25 cellular contexts compared by ENCODE assay signal in the genomic region with DNA sequence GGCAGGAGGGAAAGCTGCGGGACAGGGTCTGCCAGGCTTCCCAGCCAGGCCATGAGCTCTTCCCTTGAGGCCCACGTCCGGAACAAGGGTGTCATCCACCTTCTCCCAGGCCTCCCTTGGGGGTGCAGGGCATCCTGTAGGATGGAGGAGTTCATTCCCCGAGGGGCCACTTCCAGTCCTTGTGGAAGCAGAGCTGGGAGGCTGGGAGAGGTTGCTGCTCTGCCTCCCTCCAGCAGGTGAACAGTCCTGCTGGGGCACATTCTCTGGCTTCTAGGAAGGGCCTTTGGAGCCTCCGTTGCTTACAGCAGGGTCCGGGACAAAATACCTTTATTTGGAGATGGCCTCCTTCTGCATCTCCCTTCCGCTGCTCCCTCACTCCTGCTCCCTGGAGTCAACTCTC. TPM values are rescaled to one million over a fixed set of nuclear protein-coding genes. Genes with fewer than 3 reads are reported as not detected.
"Had no signal": no experiment of that assay in that cellular context is flagged by ENCODE, and none has a peak within 500 bp of the region (broad histone marks: within the 10 kb centered on the region; RNA-seq: fewer than 3 reads in every experiment).

No MANE protein-coding gene starts in this region.

- H3K4me1 Mint-ChIP-seq: activated CD4-positive, alpha-beta T cell treated with anti-CD3 and anti-CD28 coated beads, Interleukin-2, amount 10 ng/mL, durations not matched to agents 24 days and 14 days; activated naive CD4-positive, alpha-beta T cell treated with anti-CD3 and anti-CD28 coated beads, Interleukin-2, amount 50 U/mL, for 24 hours; stimulated activated effector memory CD8-positive, alpha-beta T cell treated with anti-CD3 and anti-CD28 coated beads, Interleukin-12 subunit alpha, Interleukin-12 subunit beta, amount 100 ng/mL, for 72 hours had no signal

- H3K9me3 ChIP-seq: adrenal gland, right lobe of liver, thoracic aorta had no signal

- H3K9me3 Mint-ChIP-seq: activated naive CD4-positive, alpha-beta T cell treated with anti-CD3 and anti-CD28 coated beads, Interleukin-2, amount 50 U/mL, for 24 hours; stimulated activated effector memory CD8-positive, alpha-beta T cell treated with anti-CD3 and anti-CD28 coated beads, Interleukin-12 subunit alpha, Interleukin-12 subunit beta, amount 100 ng/mL, for 72 hours had no signal

- H3K27ac ChIP-seq: adrenal gland, esophagus muscularis mucosa, gastroesophageal sphincter, heart left ventricle, left ventricle myocardium inferior, neural progenitor cell, right lobe of liver, thoracic aorta had no signal

- H3K27me3 ChIP-seq: right lobe of liver had no signal

- H3K36me3 ChIP-seq: adrenal gland, esophagus muscularis mucosa, gastroesophageal sphincter, heart left ventricle, left ventricle myocardium inferior, neural progenitor cell, right lobe of liver, thoracic aorta had no signal

- H3K4me3 Mint-ChIP-seq: activated CD4-positive, alpha-beta T cell treated with anti-CD3 and anti-CD28 coated beads, Interleukin-2, amount 10 ng/mL, durations not matched to agents 24 days and 14 days; activated naive CD4-positive, alpha-beta T cell treated with anti-CD3 and anti-CD28 coated beads, Interleukin-2, amount 50 U/mL, for 24 hours; activated T-cell treated with anti-CD3 and anti-CD28 coated beads, Interleukin-2, amount 50 U/mL, for 4 hours; memory B cell; naive B cell; neural progenitor cell; stimulated activated effector memory CD8-positive, alpha-beta T cell treated with anti-CD3 and anti-CD28 coated beads, Interleukin-12 subunit alpha, Interleukin-12 subunit beta, amount 100 ng/mL, for 72 hours; T-helper 2 cell treated with Interferon-gamma antibody and Interleukin-4, amounts not matched to agents 5 μg/mL and 100 μg/mL, for 36 hours had no signal

- H3K27ac Mint-ChIP-seq: activated CD4-positive, alpha-beta T cell treated with anti-CD3 and anti-CD28 coated beads, Interleukin-2, amount 10 ng/mL, durations not matched to agents 24 days and 14 days; activated naive CD4-positive, alpha-beta T cell treated with anti-CD3 and anti-CD28 coated beads, Interleukin-2, amount 50 U/mL, for 24 hours; memory B cell; neural progenitor cell; stimulated activated effector memory CD8-positive, alpha-beta T cell treated with anti-CD3 and anti-CD28 coated beads, Interleukin-12 subunit alpha, Interleukin-12 subunit beta, amount 100 ng/mL, for 72 hours; T-helper 2 cell treated with Interferon-gamma antibody and Interleukin-4, amounts not matched to agents 5 μg/mL and 100 μg/mL, for 36 hours had no signal

- DNase-seq: activated CD4-positive, alpha-beta T cell treated with anti-CD3 and anti-CD28 coated beads, Interleukin-2, amount 10 ng/mL, durations not matched to agents 24 days and 14 days; activated CD8-positive, alpha-beta memory T cell treated with anti-CD3 and anti-CD28 coated beads, Interleukin-2, amount 50 U/mL, for 4 hours; activated gamma-delta T cell; activated T-cell treated with anti-CD3 and anti-CD28 coated beads, Interleukin-2, amount 50 U/mL, for 4 hours; adrenal gland; cerebellar nuclear complex; effector CD4-positive, alpha-beta T cell; heart left ventricle; kidney glomerular epithelial cell; left ventricle myocardium inferior; mucosa of descending colon; naive B cell; right lobe of liver; stimulated activated CD4-positive, alpha-beta T cell treated with anti-CD3 and anti-CD28 coated beads, Interleukin-4, amount 100 ng/mL, for 24 hours had no signal

- H3K4me2 ChIP-seq: neural progenitor cell, smooth muscle cell had no signal

- H3K9ac ChIP-seq: neural progenitor cell had no signal

- H3K4me3 ChIP-seq: adrenal gland, esophagus muscularis mucosa, gastroesophageal sphincter, heart left ventricle, left ventricle myocardium inferior, mucosa of descending colon, neural progenitor cell, right lobe of liver, smooth muscle cell, thoracic aorta had no signal

- H3K36me3 Mint-ChIP-seq: activated naive CD4-positive, alpha-beta T cell treated with anti-CD3 and anti-CD28 coated beads, Interleukin-2, amount 50 U/mL, for 24 hours; memory B cell; naive B cell; neural progenitor cell; stimulated activated effector memory CD8-positive, alpha-beta T cell treated with anti-CD3 and anti-CD28 coated beads, Interleukin-12 subunit alpha, Interleukin-12 subunit beta, amount 100 ng/mL, for 72 hours had no signal

- ATAC-seq: activated T-cell treated with anti-CD3 and anti-CD28 coated beads, Interleukin-2, amount 50 U/mL, for 4 hours; gastroesophageal sphincter; heart left ventricle; right lobe of liver; stimulated activated effector memory CD8-positive, alpha-beta T cell treated with anti-CD3 and anti-CD28 coated beads, Interleukin-12 subunit alpha, Interleukin-12 subunit beta, amount 100 ng/mL, for 72 hours had no signal

- FAIRE-seq: astrocyte, bronchial epithelial cell had no signal

- H2AFZ ChIP-seq: neural progenitor cell had no signal

RNA-seq across cellular contexts. Expression of gene SHANK2, which starts 3.7 kb away (rescaled TPM):
- total RNA-seq: activated CD4-positive, alpha-beta T cell treated with anti-CD3 and anti-CD28 coated beads, Interleukin-2, amount 10 ng/mL, durations not matched to agents 24 days and 14 days had no signal
